1 cellular context compared by ENCODE assay signal in the genomic region with DNA sequence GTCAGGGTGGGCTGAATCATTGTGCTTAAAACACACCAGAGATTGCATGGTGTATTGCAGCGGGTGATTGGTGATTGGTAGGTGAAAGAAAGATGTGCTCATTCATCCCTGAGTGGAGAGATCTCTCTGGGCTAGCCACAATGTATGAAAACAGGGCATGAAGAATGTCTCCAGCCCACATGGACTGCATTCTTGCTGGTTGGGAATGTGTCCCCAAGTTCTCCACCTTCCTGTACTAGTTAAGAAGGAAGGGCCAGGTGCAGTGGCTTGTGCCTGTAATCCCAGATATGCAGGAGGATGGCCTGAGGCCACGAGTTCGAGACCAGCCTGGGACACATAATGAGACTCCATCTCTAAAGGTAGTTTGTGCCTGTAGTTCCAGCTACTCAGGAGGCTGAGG.
TF ChIP-seq lines count a peak whose summit lies in the region.

No MANE protein-coding gene starts in this region.

TF ChIP-seq in endothelial cell of umbilical vein, 7 proteins besides CTCF, POLR2A, EP300 and RAD21:
- TF ChIP-seq JUN (IDR thresholded peaks at IDR 0.05; ENCODE audit: borderline replicate concordance, insufficient read depth, insufficient read length, low read depth), result no peak
- TF ChIP-seq, protein P1, sequence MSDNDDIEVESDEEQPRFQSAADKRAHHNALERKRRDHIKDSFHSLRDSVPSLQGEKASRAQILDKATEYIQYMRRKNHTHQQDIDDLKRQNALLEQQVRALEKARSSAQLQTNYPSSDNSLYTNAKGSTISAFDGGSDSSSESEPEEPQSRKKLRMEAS (IDR thresholded peaks at IDR 0.05; ENCODE audit: insufficient read depth, insufficient read length), result no peak
- TF ChIP-seq GATA2 (IDR thresholded peaks at IDR 0.05; ENCODE audit: insufficient read depth, insufficient read length, low read depth, low read length), result no peak
- no peak for TF ChIP-seq POLR2AphosphoS5 (IDR thresholded peaks at IDR 0.05; ENCODE audit: insufficient read depth, low read depth, low read length)
- TF ChIP-seq EZH2 (IDR thresholded peaks at IDR 0.05; ENCODE audit: borderline replicate concordance, low read depth, low read length, severe bottlenecking), result no peak
- no peak for TF ChIP-seq MYC (IDR thresholded peaks at IDR 0.05; ENCODE audit: low read depth, low read length)
- no peak for TF ChIP-seq FOS (IDR thresholded peaks at IDR 0.05; ENCODE audit: borderline replicate concordance, insufficient read depth, low read length)
